8 cellular contexts compared by ENCODE assay signal in genomic region chr2:9380702-9381628, GRCh38. TPM values are rescaled to one million over a fixed set of nuclear protein-coding genes. Genes with fewer than 3 reads are reported as not detected.
DNase-seq lines count a peak whose midpoint lies in the region; ATAC-seq and TF ChIP-seq lines count a peak whose summit lies in the region.
"Had no signal": no experiment of that assay in that cellular context is flagged by ENCODE, and none has a peak within 500 bp of the region (broad histone marks: within the 10 kb centered on the region; RNA-seq: fewer than 3 reads in every experiment).

No MANE protein-coding gene starts in this region.

- H3K36me3 ChIP-seq in MG63 (peaks cover 70% of the 10 kb centered on the region), mesenchymal stem cell (ENCODE audit: control insufficient read depth in 1 of 2, insufficient read depth in 2 of 2, low read depth in 1 of 2, low read length in 2 of 2) (peaks cover 20 to 58% of the 10 kb centered on the region in 2 experiments), aorta (ENCODE audit: control insufficient read depth in 1 of 2, insufficient read depth in 2 of 2, low read length in 1 of 2) (no peaks in the 10 kb centered on the region), MM.1S (replicated peaks; ENCODE audit: insufficient read depth, low read length) (no peaks in the 10 kb centered on the region; the same call in 1 of the 2 replicates)

- H3K79me2 ChIP-seq in MM.1S (ENCODE audit: low read length) = no peaks in the 10 kb centered on the region

- H3K9me3 ChIP-seq in MG63 = no peaks in the 10 kb centered on the region
- no peaks in the 10 kb centered on the region for H3K9me3 ChIP-seq in mesenchymal stem cell (ENCODE audit: control insufficient read depth, low read length)
- no peaks in the 10 kb centered on the region for H3K9me3 ChIP-seq in aorta (ENCODE audit: control insufficient read depth, low read length)
- no peaks in the 10 kb centered on the region for H3K9me3 ChIP-seq in MM.1S (replicated peaks; ENCODE audit: insufficient read depth, low read length)

- H3K4me2 ChIP-seq in mesenchymal stem cell (ENCODE audit: low read length, poor library complexity, severe bottlenecking) (no peak overlapping the region), MM.1S (ENCODE audit: low read depth, low read length) (no peak overlapping the region)

- no peak overlapping the region for H2AFZ ChIP-seq in mesenchymal stem cell (ENCODE audit: low read depth, low read length)
- no peak overlapping the region for H2AFZ ChIP-seq in MM.1S (ENCODE audit: low read length)

- H3F3A ChIP-seq in MM.1S (ENCODE audit: insufficient read depth, low read length) = no peaks in the 10 kb centered on the region

- peak overlapping the region in 1 of 2 experiments; percentile 16 for H3K23ac ChIP-seq in mesenchymal stem cell (ENCODE audit: low read length in 2 of 2)

- no peaks in the 10 kb centered on the region for H3K9me2 ChIP-seq in MM.1S (replicated peaks; ENCODE audit: insufficient read depth, low read length)

- peaks cover 34% of the 10 kb centered on the region for H3K4me1 ChIP-seq in mesenchymal stem cell (ENCODE audit: control insufficient read depth, insufficient read depth, low read depth, low read length)
- no peaks in the 10 kb centered on the region for H3K4me1 ChIP-seq in aorta (ENCODE audit: control insufficient read depth in 1 of 2, insufficient read depth in 2 of 2, low read length in 2 of 2)
- H3K4me1 ChIP-seq in MM.1S (ENCODE audit: low read length) = no peaks in the 10 kb centered on the region

- H3K14ac ChIP-seq in mesenchymal stem cell (ENCODE audit: low read length in 2 of 2) = peak overlapping the region in 1 of 2 experiments; percentile 72

- peak overlapping the region; percentile 81 for H3K9ac ChIP-seq in mesenchymal stem cell (ENCODE audit: low read length)
- no peak overlapping the region for H3K9ac ChIP-seq in MM.1S (ENCODE audit: low read length)

- peak overlapping the region; percentile 54 for H4K8ac ChIP-seq in mesenchymal stem cell (ENCODE audit: low read length)

- DNase-seq in MG63 = peak; percentile 92
- no peak for DNase-seq in coronary artery (ENCODE audit: low spot score)
- peak; percentile 94 for DNase-seq in mesenchymal stem cell
- peak in 1 of 2 donors; percentile 81 for DNase-seq in aorta
- no peak for DNase-seq in NCI-H146 (lab: John Stamatoyannopoulos, UW)
- no peak for DNase-seq in MM.1S
- DNase-seq in stimulated activated naive CD8-positive, alpha-beta T cell treated with anti-CD3 and anti-CD28 coated beads, Interleukin-15, Interleukin-2, amounts not matched to agents 100 U/mL and 50 U/mL, for 24 hours = no peak
- DNase-seq: central memory CD4-positive, alpha-beta T cell had no signal

- intact Hi-C loops in aorta (cut with DNase I) = no loop called here

- H3K4me3 ChIP-seq in MG63 (no peak overlapping the region), coronary artery (no peak overlapping the region), mesenchymal stem cell (ENCODE audit: insufficient read depth in 1 of 2, low read depth in 1 of 2, low read length in 2 of 2) (peak overlapping the region in 1 of 2 experiments; percentile 39), aorta (ENCODE audit: low read length in 2 of 2) (no peak overlapping the region), MM.1S (ENCODE audit: low read length) (no peak overlapping the region)

- H2BK15ac ChIP-seq in mesenchymal stem cell (ENCODE audit: low read depth, poor library complexity, severe bottlenecking) = peak overlapping the region; percentile 30

- peak; percentile 73 for ATAC-seq in aorta (ENCODE audit: low FRiP score)
- ATAC-seq in stimulated activated naive CD8-positive, alpha-beta T cell treated with anti-CD3 and anti-CD28 coated beads, Interleukin-15, Interleukin-2, amounts not matched to agents 100 U/mL and 50 U/mL, for 24 hours = no peak

- H3K4ac ChIP-seq in mesenchymal stem cell (ENCODE audit: low read depth in 1 of 2, low read length in 2 of 2) = peak overlapping the region; percentile 50 to 72

- no peaks in the 10 kb centered on the region for H4K20me1 ChIP-seq in MM.1S (ENCODE audit: insufficient read depth, low read length)

- peak overlapping the region; percentile 56 for H2BK120ac ChIP-seq in mesenchymal stem cell (ENCODE audit: low read depth, low read length)

- H3K18ac ChIP-seq in mesenchymal stem cell (ENCODE audit: low read depth in 1 of 2, low read length in 2 of 2) = peak overlapping the region; percentile 65 to 97

- peak overlapping the region; percentile 13 for H2AK5ac ChIP-seq in mesenchymal stem cell (ENCODE audit: low read length, severe bottlenecking)

- H3K27me3 ChIP-seq in MG63 (no peaks in the 10 kb centered on the region), mesenchymal stem cell (ENCODE audit: control insufficient read depth in 1 of 2, insufficient read depth in 1 of 2, low read length in 2 of 2) (no peaks in the 10 kb centered on the region), aorta (ENCODE audit: control insufficient read depth in 1 of 2, insufficient read depth in 2 of 2, low read length in 1 of 2) (no peaks in the 10 kb centered on the region), MM.1S (replicated peaks; ENCODE audit: insufficient read depth, low read length) (no peaks in the 10 kb centered on the region)

- peaks cover 10% of the 10 kb centered on the region for H3K79me1 ChIP-seq in mesenchymal stem cell (replicated peaks; ENCODE audit: low read length, poor library complexity, severe bottlenecking)

- H3K27ac ChIP-seq in coronary artery = peak overlapping the region; percentile 56 to 75
- peak overlapping the region; percentile 85 for H3K27ac ChIP-seq in mesenchymal stem cell (ENCODE audit: low read length, poor library complexity, severe bottlenecking)
- H3K27ac ChIP-seq in aorta (ENCODE audit: low read depth in 1 of 2, low read length in 2 of 2) = peak overlapping the region in 1 of 2 donors; percentile 56
- no peak overlapping the region for H3K27ac ChIP-seq in MM.1S (ENCODE audit: low read length)

- H2BK12ac ChIP-seq in mesenchymal stem cell (ENCODE audit: low read length in 2 of 2) = peak overlapping the region; percentile 60 to 70

- no peak for TF ChIP-seq CTCF in coronary artery (IDR thresholded peaks at IDR 0.05)
- TF ChIP-seq CTCF in MM.1S (IDR thresholded peaks at IDR 0.05; ENCODE audit: low read length) = no peak

- 51% methylated on average over 18 of the region's 18 CpGs for WGBS in mesenchymal stem cell
- 66 to 68% methylated on average over 18 of the region's 18 CpGs for WGBS in aorta, 2 donors

- peak overlapping the region; percentile 62 for H4K91ac ChIP-seq in mesenchymal stem cell (ENCODE audit: low read length)

- H2BK5ac ChIP-seq in mesenchymal stem cell (ENCODE audit: low read depth, low read length, poor library complexity, severe bottlenecking) = no peak overlapping the region

RNA-seq across cellular contexts. Expression of gene ITGB1BP1, which starts 42.4 kb away (rescaled TPM):
- 95.1 and 158 TPM in 2 replicates for total RNA-seq in MG63 (2014; rRNA removed; shearing (Covaris generic); ENCODE audit: low replicate concordance)
- 138 TPM for polyA plus RNA-seq in mesenchymal stem cell (2013, experiment 1 of 2)
- 132 TPM for polyA plus RNA-seq in mesenchymal stem cell (2013, experiment 2 of 2)
- total RNA-seq in aorta = 100 to 1,000 TPM; 112 to 121 TPM
- polyA plus RNA-seq in aorta = 100 to 1,000 TPM; 151 to 168 TPM

RNA-seq across cellular contexts. Expression of gene CPSF3, which starts 42.5 kb away (rescaled TPM):
- 31.1 and 39.4 TPM in 2 replicates for total RNA-seq in MG63 (2014; rRNA removed; shearing (Covaris generic); ENCODE audit: low replicate concordance)
- polyA plus RNA-seq in mesenchymal stem cell (2013, experiment 1 of 2) = 26.5 TPM
- polyA plus RNA-seq in mesenchymal stem cell (2013, experiment 2 of 2) = 27.3 TPM
- total RNA-seq in aorta = 10 to 100 TPM; 16.2 to 20.4 TPM
- 10 to 100 TPM; 12.9 to 13.2 TPM for polyA plus RNA-seq in aorta

Comparison
In these comparisons a context has a peak if more than half of its experiments do, and no peak if none do; other contexts are left out.
1. DNase-seq: peak in MG63 (single experiment) and mesenchymal stem cell (single experiment); none in coronary artery (single experiment), NCI-H146 (single experiment), MM.1S (single experiment) and stimulated activated naive CD8-positive, alpha-beta T cell treated with anti-CD3 and anti-CD28 coated beads, Interleukin-15, Interleukin-2, amounts not matched to agents 100 U/mL and 50 U/mL, for 24 hours (single experiment).